8 cellular contexts compared by ENCODE assay signal in the genomic region with DNA sequence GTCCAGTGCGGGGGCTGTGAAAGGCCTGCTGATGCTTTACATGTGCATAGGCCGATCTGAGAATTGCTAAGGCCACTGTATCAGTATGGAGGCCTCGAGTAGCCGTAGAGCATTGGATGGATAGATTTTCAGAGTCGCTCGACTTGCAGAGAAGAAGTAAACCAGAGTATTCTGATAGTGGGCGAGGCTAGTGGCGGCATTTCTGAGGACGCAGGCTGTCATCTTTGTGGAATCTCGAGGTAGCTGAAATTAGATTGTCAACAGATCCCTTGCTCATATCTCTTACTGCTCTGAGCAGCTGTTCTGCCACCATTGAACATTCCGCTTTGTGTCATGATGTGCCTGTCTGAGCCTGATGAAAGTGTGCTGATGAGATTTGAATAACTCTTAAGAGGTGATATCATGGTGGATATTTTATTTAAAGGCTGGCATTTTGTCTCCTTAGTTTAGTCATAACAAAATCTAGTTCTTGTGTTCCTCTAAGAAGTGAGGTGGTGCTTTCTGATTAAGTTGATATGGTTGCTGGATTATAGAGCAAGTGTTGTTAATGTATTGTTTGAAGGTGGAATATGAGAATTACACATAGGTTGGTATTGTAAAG. TPM values are rescaled to one million over a fixed set of nuclear protein-coding genes. Genes with fewer than 3 reads are reported as not detected.
DNase-seq lines count a peak whose midpoint lies in the region; ATAC-seq lines count a peak whose summit lies in the region.

No MANE protein-coding gene starts in this region.

- POLR2A ChIA-PET in activated naive CD8-positive, alpha-beta T cell treated with anti-CD3 and anti-CD28 coated beads, Interleukin-2, amount 10 ng/mL, durations not matched to agents 7 days and 5 days (lab: Charles Lee): interaction anchor here (0.5 to 0.6 kb wide), 2 partner anchors 10 to 1065 kb away, joined by 3 read pairs; no protein-coding TSS in a partner anchor

- H3K4me3 ChIP-seq in BLaER1 treated with 17β-estradiol and CSF1 and Interleukin-3, amounts not matched to agents 10 nM and 100 nM: peak overlapping the region; percentile 91 to 99 (median 98)

- no peaks in the 10 kb centered on the region for H3K9me3 ChIP-seq in BLaER1 treated with 17β-estradiol and CSF1 and Interleukin-3, amounts not matched to agents 10 nM and 100 nM (replicated peaks in 1 of 11)

- H3K9ac ChIP-seq in BLaER1 treated with 17β-estradiol and CSF1 and Interleukin-3, amounts not matched to agents 10 nM and 100 nM: peak overlapping the region; percentile 89 to 99 (median 92); a peak in 21 of 22 replicates

- peaks cover 15 to 52% (median 30%) of the 10 kb centered on the region in 10 experiments for H3K4me1 ChIP-seq in BLaER1 treated with 17β-estradiol and CSF1 and Interleukin-3, amounts not matched to agents 10 nM and 100 nM

- H3K36me3 ChIP-seq in BLaER1 treated with 17β-estradiol and CSF1 and Interleukin-3, amounts not matched to agents 10 nM and 100 nM: no peaks in the 10 kb centered on the region

- H3K27ac ChIP-seq in BLaER1 treated with 17β-estradiol and CSF1 and Interleukin-3, amounts not matched to agents 10 nM and 100 nM: peak overlapping the region in 5 of 11 experiments; percentile 85 to 96 (median 90); a peak in 5 of 22 replicates

- H4K20me1 ChIP-seq in BLaER1 treated with 17β-estradiol and CSF1 and Interleukin-3, amounts not matched to agents 10 nM and 100 nM: peaks cover 17 to 52% (median 46%) of the 10 kb centered on the region in 11 experiments; a peak in 20 of 22 replicates

- no peaks in the 10 kb centered on the region for H3K27me3 ChIP-seq in BLaER1 treated with 17β-estradiol and CSF1 and Interleukin-3, amounts not matched to agents 10 nM and 100 nM

- peak; percentile 22 for DNase-seq in HuH-7 (ENCODE audit: low spot score)
- DNase-seq in activated naive CD8-positive, alpha-beta T cell treated with anti-CD3 and anti-CD28 coated beads, Interleukin-2, amount 10 ng/mL, durations not matched to agents 7 days and 5 days: no peak
- DNase-seq in immature natural killer cell: no peak
- no peak for DNase-seq in NCI-H2107 (lab: John Stamatoyannopoulos, UW)
- DNase-seq in RPMI8226: no peak

- H3K27me3 Mint-ChIP-seq in activated naive CD8-positive, alpha-beta T cell treated with anti-CD3 and anti-CD28 coated beads, Interleukin-2, amount 10 ng/mL, durations not matched to agents 7 days and 5 days: peaks cover 9% of the 10 kb centered on the region
- H3K27me3 Mint-ChIP-seq in immature natural killer cell (ENCODE audit: low read depth in 3 of 3): peaks cover 6 to 11% (median 8%) of the 10 kb centered on the region in 3 donors
- H3K27me3 Mint-ChIP-seq in stimulated activated memory B cell treated with anti-CD40 and anti-IgM and Interleukin-4, amounts not matched to agents 10 μg/mL and 1 μg/mL and 100 μg/mL, for 72 hours: no peaks in the 10 kb centered on the region

- H3K4me2 ChIP-seq in BLaER1 treated with 17β-estradiol and CSF1 and Interleukin-3, amounts not matched to agents 10 nM and 100 nM: peak overlapping the region; percentile 76 to 100 (median 94)

- H3K4me1 Mint-ChIP-seq in activated naive CD8-positive, alpha-beta T cell treated with anti-CD3 and anti-CD28 coated beads, Interleukin-2, amount 10 ng/mL, durations not matched to agents 7 days and 5 days: peaks cover 32% of the 10 kb centered on the region
- H3K4me1 Mint-ChIP-seq in immature natural killer cell: peaks cover 34 to 39% of the 10 kb centered on the region in 2 donors
- peaks cover 53% of the 10 kb centered on the region for H3K4me1 Mint-ChIP-seq in stimulated activated memory B cell treated with anti-CD40 and anti-IgM and Interleukin-4, amounts not matched to agents 10 μg/mL and 1 μg/mL and 100 μg/mL, for 72 hours

- H3K36me3 Mint-ChIP-seq in activated naive CD8-positive, alpha-beta T cell treated with anti-CD3 and anti-CD28 coated beads, Interleukin-2, amount 10 ng/mL, durations not matched to agents 7 days and 5 days: no peaks in the 10 kb centered on the region
- H3K36me3 Mint-ChIP-seq in immature natural killer cell: no peaks in the 10 kb centered on the region
- no peaks in the 10 kb centered on the region for H3K36me3 Mint-ChIP-seq in stimulated activated memory B cell treated with anti-CD40 and anti-IgM and Interleukin-4, amounts not matched to agents 10 μg/mL and 1 μg/mL and 100 μg/mL, for 72 hours

- no peaks in the 10 kb centered on the region for H3K9me3 Mint-ChIP-seq in activated naive CD8-positive, alpha-beta T cell treated with anti-CD3 and anti-CD28 coated beads, Interleukin-2, amount 10 ng/mL, durations not matched to agents 7 days and 5 days
- no peaks in the 10 kb centered on the region for H3K9me3 Mint-ChIP-seq in immature natural killer cell
- no peaks in the 10 kb centered on the region for H3K9me3 Mint-ChIP-seq in stimulated activated memory B cell treated with anti-CD40 and anti-IgM and Interleukin-4, amounts not matched to agents 10 μg/mL and 1 μg/mL and 100 μg/mL, for 72 hours

- ATAC-seq in activated naive CD8-positive, alpha-beta T cell treated with anti-CD3 and anti-CD28 coated beads, Interleukin-2, amount 10 ng/mL, durations not matched to agents 7 days and 5 days (ENCODE audit: low read depth): no peak
- ATAC-seq in stimulated activated memory B cell treated with anti-CD40 and anti-IgM and Interleukin-4, amounts not matched to agents 10 μg/mL and 1 μg/mL and 100 μg/mL, for 72 hours: no peak
- ATAC-seq in HG03097 (IDR thresholded peaks at IDR 0.05; ENCODE audit: low FRiP score, unreplicated experiment): no peak

- H3K4me3 Mint-ChIP-seq in activated naive CD8-positive, alpha-beta T cell treated with anti-CD3 and anti-CD28 coated beads, Interleukin-2, amount 10 ng/mL, durations not matched to agents 7 days and 5 days: peak overlapping the region; percentile 72
- peak overlapping the region; percentile 50 to 87 (median 70) for H3K4me3 Mint-ChIP-seq in immature natural killer cell
- H3K4me3 Mint-ChIP-seq in stimulated activated memory B cell treated with anti-CD40 and anti-IgM and Interleukin-4, amounts not matched to agents 10 μg/mL and 1 μg/mL and 100 μg/mL, for 72 hours: peak overlapping the region; percentile 84

- H3K27ac Mint-ChIP-seq in activated naive CD8-positive, alpha-beta T cell treated with anti-CD3 and anti-CD28 coated beads, Interleukin-2, amount 10 ng/mL, durations not matched to agents 7 days and 5 days: peak overlapping the region; percentile 9
- H3K27ac Mint-ChIP-seq in immature natural killer cell: peak overlapping the region; percentile 1 to 67 (median 30)
- peak overlapping the region; percentile 58 for H3K27ac Mint-ChIP-seq in stimulated activated memory B cell treated with anti-CD40 and anti-IgM and Interleukin-4, amounts not matched to agents 10 μg/mL and 1 μg/mL and 100 μg/mL, for 72 hours

RNA-seq across cellular contexts. Expression of gene KIF1B, which starts 1.5 kb away (rescaled TPM):
- 10 to 100 TPM; 13.4 to 13.9 TPM for total RNA-seq in activated naive CD8-positive, alpha-beta T cell treated with anti-CD3 and anti-CD28 coated beads, Interleukin-2, amount 10 ng/mL, durations not matched to agents 7 days and 5 days
- 1 to 10 TPM; 1.2 to 2.4 (median 1.8) TPM for polyA plus RNA-seq in immature natural killer cell
